In genomic region chr19:1941146-1942077, GRCh38 we compare ENCODE assay signal across 8 cellular contexts. TPM values are rescaled to one million over a fixed set of nuclear protein-coding genes. Genes with fewer than 3 reads are reported as not detected.
A peak's percentile ranks its signal among the peaks of the same experiment; 100 is the strongest.
DNase-seq lines count a peak whose midpoint lies in the region; ATAC-seq and TF ChIP-seq lines count a peak whose summit lies in the region.

CSNK1G2 (plus strand) TSS chr19:1941172; CDS start chr19:1969773, 28,601 bp downstream.

- H3K36me3 ChIP-seq in ascending aorta (no peaks in the 10 kb centered on the region), iPS-20b (ENCODE audit: insufficient read depth, low read depth, low read length) (no peaks in the 10 kb centered on the region)

- H3K27ac ChIP-seq in ascending aorta (peak within 1 kb of the TSS; percentile 100), iPS-20b (ENCODE audit: low read length) (peak within 1 kb of the TSS; percentile 90)

- TF ChIP-seq CTCF in ascending aorta (IDR thresholded peaks at IDR 0.05): peak in 1 of 3 experiments; percentile 57

- H3K27me3 ChIP-seq in ascending aorta (no peaks in the 10 kb centered on the region), iPS-20b (ENCODE audit: insufficient read depth, low read length) (no peaks in the 10 kb centered on the region)

- peaks cover 20 to 22% (median 22%) of the 10 kb centered on the region in 3 donors for H3K4me1 Mint-ChIP-seq in IgD-negative memory B cell

- H3K27me3 Mint-ChIP-seq in IgD-negative memory B cell: no peaks in the 10 kb centered on the region

- H3K27ac Mint-ChIP-seq in IgD-negative memory B cell: peak within 1 kb of the TSS; percentile 99 to 100 (median 99)

- H3K4me3 Mint-ChIP-seq in IgD-negative memory B cell: peak within 1 kb of the TSS; percentile 96 to 99 (median 98)

- H3K4me3 ChIP-seq in ascending aorta: peak within 1 kb of the TSS; percentile 72 to 95
- peak within 1 kb of the TSS; percentile 99 for H3K4me3 ChIP-seq in iPS-20b (ENCODE audit: low read length)

- no peak for DNase-seq in ascending aorta (ENCODE audit: low spot score in 2 of 2)
- DNase-seq in stimulated activated naive CD8-positive, alpha-beta T cell treated with anti-CD3 and anti-CD28 coated beads, Interleukin-15, Interleukin-2, amounts not matched to agents 100 U/mL and 50 U/mL, for 24 hours: peak; percentile 27
- DNase-seq in CD1c-positive myeloid dendritic cell (ENCODE audit: extremely low spot score): no peak
- DNase-seq in NCI-H187 treated with DMSO at 0.1 percent for 48 hours (lab: John Stamatoyannopoulos, UW): no peak
- no peak for DNase-seq in foreskin melanocyte

- H3K9me3 ChIP-seq in ascending aorta (no peaks in the 10 kb centered on the region), iPS-20b (ENCODE audit: insufficient read depth, low read depth, low read length) (no peaks in the 10 kb centered on the region)

- peak; percentile 59 for ATAC-seq in GM19023 (IDR thresholded peaks at IDR 0.05; ENCODE audit: unreplicated experiment)
- ATAC-seq in stimulated activated naive CD8-positive, alpha-beta T cell treated with anti-CD3 and anti-CD28 coated beads, Interleukin-15, Interleukin-2, amounts not matched to agents 100 U/mL and 50 U/mL, for 24 hours: no peak

- H3K9ac ChIP-seq in iPS-20b (ENCODE audit: low read depth, low read length): peak within 1 kb of the TSS; percentile 89; the same call in 1 of the 2 replicates

- peaks cover 11 to 14% of the 10 kb centered on the region in 2 donors for H3K4me1 ChIP-seq in ascending aorta
- peaks cover 9% of the 10 kb centered on the region; the same call in 1 of the 2 replicates for H3K4me1 ChIP-seq in iPS-20b (ENCODE audit: insufficient read depth, low read length)

- no peaks in the 10 kb centered on the region for H3K9me3 Mint-ChIP-seq in IgD-negative memory B cell

- intact Hi-C loops in ascending aorta (cut with DNase I): loop anchor here (2.0 kb wide), 1 partner anchor 75 kb away; no protein-coding TSS in a partner anchor

- H3K36me3 Mint-ChIP-seq in IgD-negative memory B cell: peaks cover 3% of the 10 kb centered on the region

RNA-seq across cellular contexts. Expression of gene CSNK1G2, which starts in this region (rescaled TPM):
- 28.8 TPM for polyA plus RNA-seq in IgD-negative memory B cell
- 79.6 TPM for total RNA-seq in ascending aorta
